In genomic region chr22:36183446-36183845, GRCh38 we compare ENCODE assay signal across 1 cellular context.
TF ChIP-seq lines count a peak whose summit lies in the region.

No MANE protein-coding gene starts in this region.

TF ChIP-seq in H1, 55 proteins besides CTCF, POLR2A, EP300 and RAD21:
- no peak for TF ChIP-seq MAX (IDR thresholded peaks at IDR 0.05)
- TF ChIP-seq USF2 (IDR thresholded peaks at IDR 0.05; ENCODE audit: low read length) = no peak
- TF ChIP-seq SAP30 (IDR thresholded peaks at IDR 0.05; ENCODE audit: insufficient read depth, insufficient replicate concordance, low read length) = no peak
- no peak for TF ChIP-seq RNF2 (IDR thresholded peaks at IDR 0.05; ENCODE audit: borderline replicate concordance, low read depth, low read length, missing control alignments, poor library complexity, severe bottlenecking)
- TF ChIP-seq KDM1A (IDR thresholded peaks at IDR 0.05; ENCODE audit: borderline replicate concordance, low read length) = no peak
- no peak for TF ChIP-seq SP1 (IDR thresholded peaks at IDR 0.05; ENCODE audit: low read depth, low read length)
